ENCODE assay signal across 13 cellular contexts in the genomic region with DNA sequence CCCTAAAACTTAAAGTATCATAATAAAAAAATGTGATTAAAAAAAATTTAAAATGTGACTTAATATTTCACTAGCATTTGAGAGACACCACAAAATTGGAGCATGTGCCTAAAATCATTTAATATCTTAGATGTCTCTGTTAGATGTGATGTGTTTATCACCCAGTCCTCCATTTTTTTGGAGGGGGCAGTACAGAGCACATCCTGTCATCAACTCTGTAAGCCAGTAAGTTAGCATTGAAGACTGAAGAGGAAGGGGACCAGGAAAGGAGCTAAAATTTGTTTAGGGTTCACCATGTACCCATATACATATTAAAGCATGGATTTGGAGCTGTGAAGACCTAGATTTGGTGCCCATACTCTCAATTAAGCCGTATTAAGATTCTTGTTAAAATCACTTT. TPM values are rescaled to one million over a fixed set of nuclear protein-coding genes. Genes with fewer than 3 reads are reported as not detected.
A peak's percentile ranks its signal among the peaks of the same experiment; 100 is the strongest.
DNase-seq lines count a peak whose midpoint lies in the region; ATAC-seq and TF ChIP-seq lines count a peak whose summit lies in the region.
"Had no signal": no experiment of that assay in that cellular context is flagged by ENCODE, and none has a peak within 500 bp of the region (broad histone marks: within the 10 kb centered on the region; RNA-seq: fewer than 3 reads in every experiment).

No MANE protein-coding gene starts in this region.

- H3K4me3 ChIP-seq in BJ (ENCODE audit: low read depth, low read length): no peak overlapping the region
- no peak overlapping the region for H3K4me3 ChIP-seq in GM12875 (ENCODE audit: low read depth, low read length)
- no peak overlapping the region for H3K4me3 ChIP-seq in OCI-LY7 (ENCODE audit: low read depth, low read length, poor library complexity, severe bottlenecking)
- H3K4me3 ChIP-seq in epithelial cell of proximal tubule (ENCODE audit: low read depth, low read length): no peak overlapping the region
- H3K4me3 ChIP-seq: BLaER1 treated with 17β-estradiol and CSF1 and Interleukin-3, amounts not matched to agents 10 nM and 100 nM; psoas muscle had no signal

- H3K36me3 ChIP-seq in BJ (ENCODE audit: control insufficient read depth, insufficient read depth, low read length) (peaks cover 5% of the 10 kb centered on the region), OCI-LY7 (ENCODE audit: insufficient read depth, low read length) (peaks cover 92% of the 10 kb centered on the region)

- no peak overlapping the region for H3K27ac ChIP-seq in OCI-LY7 (ENCODE audit: low read depth, low read length, poor library complexity, severe bottlenecking)
- H3K27ac ChIP-seq: BLaER1 treated with 17β-estradiol and CSF1 and Interleukin-3, amounts not matched to agents 10 nM and 100 nM; psoas muscle had no signal

- no TSS peak for BruUV-seq in OCI-LY7 (replicated peaks; lab: Mats Ljungman, UMichigan)

- no peak for ATAC-seq in sciatic nerve
- no peak for ATAC-seq in GM19397 (IDR thresholded peaks at IDR 0.05; ENCODE audit: unreplicated experiment)
- ATAC-seq: psoas muscle had no signal

- H3K4me1 ChIP-seq in OCI-LY7 (ENCODE audit: insufficient read depth, low read length, poor library complexity, severe bottlenecking): no peaks in the 10 kb centered on the region
- H3K4me1 ChIP-seq: BLaER1 treated with 17β-estradiol and CSF1 and Interleukin-3, amounts not matched to agents 10 nM and 100 nM; psoas muscle had no signal

- no peaks in the 10 kb centered on the region for H3K27me3 ChIP-seq in BJ (ENCODE audit: control insufficient read depth, insufficient read depth, low read length)
- H3K27me3 ChIP-seq: BLaER1 treated with 17β-estradiol and CSF1 and Interleukin-3, amounts not matched to agents 10 nM and 100 nM had no signal

- no peaks in the 10 kb centered on the region for H3K79me2 ChIP-seq in OCI-LY7 (ENCODE audit: insufficient read depth, low read depth, low read length)

- no peak overlapping the region for H3K4me2 ChIP-seq in OCI-LY7 (ENCODE audit: low read length)
- H3K4me2 ChIP-seq: BLaER1 treated with 17β-estradiol and CSF1 and Interleukin-3, amounts not matched to agents 10 nM and 100 nM had no signal

- no peaks in the 10 kb centered on the region for H4K20me1 ChIP-seq in OCI-LY7 (ENCODE audit: insufficient read depth, low read length)

- POLR2A ChIA-PET in BJ (lab: Charles Lee): no interaction called here
- POLR2A ChIA-PET in OCI-LY7 (lab: Charles Lee): no interaction called here

- intact Hi-C loops in OCI-LY7 (cut with micrococcal nuclease; ENCODE audit: unreplicated experiment): no loop called here
- intact Hi-C loops in sciatic nerve (cut with DNase I): loop anchor here (10.0 kb wide), 1 partner anchor 1855 kb away; no protein-coding TSS in a partner anchor

- 0 out of 2 replicates have a peak, but pooled peaks have one; percentile 4 for TF ChIP-seq CTCF in BJ (IDR thresholded peaks at IDR 0.05; ENCODE audit: insufficient read depth, low read depth, low read length)
- peak; percentile 11; the same call in 1 of the 2 replicates for TF ChIP-seq CTCF in GM12875 (IDR thresholded peaks at IDR 0.05; ENCODE audit: borderline replicate concordance, insufficient read depth, low read depth, low read length)
- peak; percentile 69 for TF ChIP-seq CTCF in OCI-LY7 (conservative IDR thresholded peaks at IDR 0.05; ENCODE audit: low read length)
- peak; percentile 26 for TF ChIP-seq CTCF in epithelial cell of proximal tubule (conservative IDR thresholded peaks at IDR 0.05; ENCODE audit: low read depth, low read length)

- CTCF ChIA-PET in BJ (lab: Yijun Ruan, JAX) (interaction anchor here (0.8 to 2.4 kb wide), 3 partner anchors 10 to 14 kb away, joined by 3 to 8 read pairs (median 4); no protein-coding TSS in a partner anchor), OCI-LY7 (lab: Charles Lee; ENCODE audit: unreplicated experiment) (no interaction called here)

- no peaks in the 10 kb centered on the region for H3K9me3 ChIP-seq in OCI-LY7 (ENCODE audit: low read length)
- H3K9me3 ChIP-seq: psoas muscle had no signal

- H3K9me2 ChIP-seq in OCI-LY7 (ENCODE audit: insufficient read depth, low read length): no peaks in the 10 kb centered on the region

- DNase-seq in BJ (ENCODE audit: low read depth) (no peak), OCI-LY7 (ENCODE audit: low spot score) (peak; percentile 41), epithelial cell of proximal tubule (ENCODE audit: low read depth) (no peak), sciatic nerve (ENCODE audit: low spot score) (no peak), NCI-H2107 (lab: John Stamatoyannopoulos, UW) (no peak)
- no peak for DNase-seq in activated CD4-positive, alpha-beta T cell treated with anti-CD3 and anti-CD28 coated beads for 4 hours
- DNase-seq: NCI-H2171, psoas muscle, T-helper 9 cell had no signal

- H2AFZ ChIP-seq in OCI-LY7 (ENCODE audit: low read length): no peak overlapping the region

RNA-seq across cellular contexts. Expression of gene ADIG, which starts 30.7 kb away (rescaled TPM):
- polyA plus RNA-seq in BJ (2011; rRNA removed): not detected in 2 replicates
- not detected in 2 replicates for polyA minus RNA-seq in BJ (2011; rRNA and poly(A)+ RNA removed)
- total RNA-seq in OCI-LY7 (2014; rRNA removed; shearing (Covaris generic)): not detected in 2 replicates
- not detected in 2 replicates for total RNA-seq in OCI-LY7 (2022)
- total RNA-seq in epithelial cell of proximal tubule: not detected in 2 replicates
- total RNA-seq in sciatic nerve: not detected
- total RNA-seq: activated CD8-positive, alpha-beta memory T cell treated with anti-CD3 and anti-CD28 coated beads for 36 hours; psoas muscle had no signal
- polyA plus RNA-seq: psoas muscle had no signal

RNA-seq across cellular contexts. Expression of gene ARHGAP40, which starts 51.3 kb away (rescaled TPM):
- polyA plus RNA-seq in BJ (2011; rRNA removed): 0.06 TPM in 1 of 2 replicates, not detected in the other
- not detected in 2 replicates for polyA minus RNA-seq in BJ (2011; rRNA and poly(A)+ RNA removed)
- total RNA-seq in OCI-LY7 (2014; rRNA removed; shearing (Covaris generic)): not detected in 2 replicates
- total RNA-seq in OCI-LY7 (2022): not detected in 2 replicates
- 1.7 and 5.6 TPM in 2 replicates for total RNA-seq in epithelial cell of proximal tubule
- not detected for total RNA-seq in sciatic nerve
- total RNA-seq: activated CD8-positive, alpha-beta memory T cell treated with anti-CD3 and anti-CD28 coated beads for 36 hours; psoas muscle had no signal

Comparison
In these comparisons a context has a peak if more than half of its experiments do, and no peak if none do; other contexts are left out.
1. CTCF ChIP-seq: peak in every context shown above with its lines; median percentile 69 in OCI-LY7; 26 in epithelial cell of proximal tubule; 11 in GM12875; 4 in BJ.